1 cellular context compared by ENCODE assay signal in genomic region chr12:48978291-48978740, GRCh38.
A peak's percentile ranks its signal among the peaks of the same experiment; 100 is the strongest.
TF ChIP-seq lines count a peak whose summit lies in the region.

Gene WNT1, plus strand, starts transcription at chr12:48978322. Its CDS starts 329 bp downstream, at chr12:48978651.

TF ChIP-seq in GM12878, 131 proteins besides CTCF, POLR2A, EP300 and RAD21 (continued from another document):
- TF ChIP-seq RB1 (IDR thresholded peaks at IDR 0.05; ENCODE audit: borderline replicate concordance) (no peak), RFX5 (IDR thresholded peaks at IDR 0.05; ENCODE audit: low read depth, low read length) (no peak), ATF3 (IDR thresholded peaks at IDR 0.05; ENCODE audit: borderline replicate concordance, extremely low read depth, low read depth, low read length) (no peak), SKIL (IDR thresholded peaks at IDR 0.05; ENCODE audit: low read depth, poor library complexity, severe bottlenecking) (no peak), SMAD1 (IDR thresholded peaks at IDR 0.05; ENCODE audit: low read depth, partially characterized antibody) (no peak), DPF2 (IDR thresholded peaks at IDR 0.05) (no peak), BCL11A (IDR thresholded peaks at IDR 0.05; ENCODE audit: low read depth, low read length) (no peak), SMARCA5 (IDR thresholded peaks at IDR 0.05) (0 out of 2 replicates have a peak, but pooled peaks have one; percentile 9), TCF3 (IDR thresholded peaks at IDR 0.05; ENCODE audit: borderline replicate concordance, insufficient read depth, low read depth, low read length) (no peak), HDAC2 (IDR thresholded peaks at IDR 0.05) (no peak), USF1 (IDR thresholded peaks at IDR 0.05; ENCODE audit: borderline replicate concordance, extremely low read length, insufficient read depth, low read depth, low read length) (no peak), RELA (IDR thresholded peaks at IDR 0.05; ENCODE audit: borderline replicate concordance, partially characterized antibody) (no peak)
TF ChIP-seq in GM12878: peak in this region for 4.
